In the genomic region with DNA sequence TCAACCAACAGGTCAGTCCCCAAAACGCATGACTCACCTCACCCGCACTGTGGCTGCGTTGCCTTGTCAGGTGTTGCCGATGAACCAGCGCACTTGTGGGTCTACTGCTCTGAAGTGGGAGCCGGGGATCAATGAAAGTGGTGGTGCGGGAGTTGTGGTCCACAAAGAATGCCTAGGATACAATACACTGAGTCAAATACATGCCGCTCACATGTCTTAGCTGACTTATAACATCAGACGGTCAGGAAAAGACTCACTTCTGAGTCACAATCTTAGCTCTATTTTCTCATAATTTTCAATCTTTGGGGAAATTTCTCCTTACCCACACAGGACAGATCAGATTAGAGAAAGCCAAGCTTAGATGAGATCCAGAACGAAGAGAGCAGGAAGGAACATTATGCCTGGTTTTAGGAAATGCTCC, we compare ENCODE assay signal across 9 cellular contexts.
DNase-seq lines count a peak whose midpoint lies in the region; ATAC-seq and TF ChIP-seq lines count a peak whose summit lies in the region.
"Had no signal": no experiment of that assay in that cellular context is flagged by ENCODE, and none has a peak within 500 bp of the region (broad histone marks: within the 10 kb centered on the region; RNA-seq: fewer than 3 reads in every experiment).

No MANE protein-coding gene starts in this region.

- no peak for ATAC-seq in natural killer cell treated with Interleukin-12 subunit alpha and Interleukin-12 subunit beta and Interleukin-15 and Interleukin-18, amount 100 ng/mL, for 72 hours
- ATAC-seq in GM21423 (IDR thresholded peaks at IDR 0.05; ENCODE audit: unreplicated experiment) (no peak), gastroesophageal sphincter (no peak)
- ATAC-seq: naive thymus-derived CD4-positive, alpha-beta T cell had no signal

- H4K20me1 ChIP-seq in smooth muscle cell (ENCODE audit: low read depth) = no peaks in the 10 kb centered on the region

- no peaks in the 10 kb centered on the region for H3K79me2 ChIP-seq in smooth muscle cell (ENCODE audit: low read depth)

- DNase-seq in Daoy (ENCODE audit: low read depth) = peak; percentile 69
- DNase-seq in T1000 (lab: John Stamatoyannopoulos, UW) = peak; percentile 21
- DNase-seq in brain microvascular endothelial cell = peak; percentile 90
- DNase-seq in smooth muscle cell (lab: John Stamatoyannopoulos, UW; ENCODE audit: unreplicated experiment) = no peak
- no peak for DNase-seq in natural killer cell treated with Interleukin-12 subunit alpha and Interleukin-12 subunit beta and Interleukin-15 and Interleukin-18, amount 100 ng/mL, for 72 hours (ENCODE audit: low spot score)
- DNase-seq in esophagus squamous epithelium (lab: John Stamatoyannopoulos, UW) = no peak
- DNase-seq: naive thymus-derived CD4-positive, alpha-beta T cell had no signal

- H3K27me3 ChIP-seq in brain microvascular endothelial cell (replicated peaks) = no peaks in the 10 kb centered on the region
- H3K27me3 ChIP-seq in smooth muscle cell (ENCODE audit: low read depth) = no peaks in the 10 kb centered on the region
- no peaks in the 10 kb centered on the region for H3K27me3 ChIP-seq in esophagus squamous epithelium
- no peaks in the 10 kb centered on the region for H3K27me3 ChIP-seq in gastroesophageal sphincter

- H3K4me1 ChIP-seq in smooth muscle cell (ENCODE audit: low read depth) = peaks cover 17% of the 10 kb centered on the region
- H3K4me1 ChIP-seq in esophagus squamous epithelium = peaks cover 8 to 35% (median 20%) of the 10 kb centered on the region in 3 donors
- no peaks in the 10 kb centered on the region for H3K4me1 ChIP-seq in gastroesophageal sphincter

- H3F3A ChIP-seq in smooth muscle cell (ENCODE audit: low read depth) = no peaks in the 10 kb centered on the region

- no peak overlapping the region for H2AFZ ChIP-seq in smooth muscle cell (ENCODE audit: low read depth)

- H3K9me3 Mint-ChIP-seq in natural killer cell treated with Interleukin-12 subunit alpha and Interleukin-12 subunit beta and Interleukin-15 and Interleukin-18, amount 100 ng/mL, for 72 hours = no peaks in the 10 kb centered on the region

- peak overlapping the region in 1 of 2 donors; percentile 89 for H3K27ac Mint-ChIP-seq in natural killer cell treated with Interleukin-12 subunit alpha and Interleukin-12 subunit beta and Interleukin-15 and Interleukin-18, amount 100 ng/mL, for 72 hours

- no peak for TF ChIP-seq EP300 in gastroesophageal sphincter (IDR thresholded peaks at IDR 0.05)

- no peaks in the 10 kb centered on the region for H3K27me3 Mint-ChIP-seq in natural killer cell treated with Interleukin-12 subunit alpha and Interleukin-12 subunit beta and Interleukin-15 and Interleukin-18, amount 100 ng/mL, for 72 hours
- H3K27me3 Mint-ChIP-seq: naive thymus-derived CD4-positive, alpha-beta T cell had no signal

- H3K27ac ChIP-seq in brain microvascular endothelial cell (peak overlapping the region; percentile 87), smooth muscle cell (ENCODE audit: low read depth) (peak overlapping the region; percentile 81), esophagus squamous epithelium (no peak overlapping the region), gastroesophageal sphincter (no peak overlapping the region)

- intact Hi-C loops in esophagus squamous epithelium (cut with DNase I) = loop anchor here (10.0 kb wide), 1 partner anchor 204 kb away; no protein-coding TSS in a partner anchor

- H3K4me3 ChIP-seq in brain microvascular endothelial cell (ENCODE audit: low read depth, low read length) (peak overlapping the region; percentile 49), smooth muscle cell (no peak overlapping the region), esophagus squamous epithelium (no peak overlapping the region), gastroesophageal sphincter (no peak overlapping the region)

- H3K4me2 ChIP-seq in smooth muscle cell = no peak overlapping the region

- peaks cover 25 to 36% of the 10 kb centered on the region in 2 donors for H3K4me1 Mint-ChIP-seq in natural killer cell treated with Interleukin-12 subunit alpha and Interleukin-12 subunit beta and Interleukin-15 and Interleukin-18, amount 100 ng/mL, for 72 hours (ENCODE audit: low read depth in 2 of 2)

- TF ChIP-seq CTCF in brain microvascular endothelial cell (IDR thresholded peaks at IDR 0.05; ENCODE audit: low read depth, low read length, missing control alignments) (no peak), smooth muscle cell (IDR thresholded peaks at IDR 0.05; ENCODE audit: borderline replicate concordance, insufficient read depth, poor library complexity, severe bottlenecking) (no peak), esophagus squamous epithelium (IDR thresholded peaks at IDR 0.05) (no peak), gastroesophageal sphincter (IDR thresholded peaks at IDR 0.05) (no peak)

- no peaks in the 10 kb centered on the region for H3K36me3 ChIP-seq in brain microvascular endothelial cell (replicated peaks)
- H3K36me3 ChIP-seq in smooth muscle cell (ENCODE audit: low read depth) = no peaks in the 10 kb centered on the region
- H3K36me3 ChIP-seq in esophagus squamous epithelium = no peaks in the 10 kb centered on the region
- H3K36me3 ChIP-seq in gastroesophageal sphincter = no peaks in the 10 kb centered on the region

- H3K4me3 Mint-ChIP-seq in natural killer cell treated with Interleukin-12 subunit alpha and Interleukin-12 subunit beta and Interleukin-15 and Interleukin-18, amount 100 ng/mL, for 72 hours = no peak overlapping the region
- H3K4me3 Mint-ChIP-seq: naive thymus-derived CD4-positive, alpha-beta T cell had no signal

- H3K9me3 ChIP-seq in smooth muscle cell (replicated peaks; ENCODE audit: low read depth) (no peaks in the 10 kb centered on the region), esophagus squamous epithelium (no peaks in the 10 kb centered on the region), gastroesophageal sphincter (no peaks in the 10 kb centered on the region)

- H3K36me3 Mint-ChIP-seq in natural killer cell treated with Interleukin-12 subunit alpha and Interleukin-12 subunit beta and Interleukin-15 and Interleukin-18, amount 100 ng/mL, for 72 hours = no peaks in the 10 kb centered on the region

- in situ Hi-C loops in brain microvascular endothelial cell (cut with HindIII; ENCODE audit: low pct_ligation_motif_present, low sequenced_read_pairs) = loop anchor here (25.0 kb wide), 1 partner anchor 191 kb away; no protein-coding TSS in a partner anchor

- TF ChIP-seq POLR2A in esophagus squamous epithelium (IDR thresholded peaks at IDR 0.05) (no peak), gastroesophageal sphincter (IDR thresholded peaks at IDR 0.05) (no peak)

- WGBS in smooth muscle cell (ENCODE audit: low lambda C conversion rate) = 38% methylated on average over 10 of the region's 10 CpGs
- WGBS in esophagus squamous epithelium, 2 donors = 81 to 90% methylated on average over 10 of the region's 10 CpGs
- 84 to 86% methylated on average over 7 to 8 of the region's 10 CpGs for WGBS in gastroesophageal sphincter (ENCODE audit: low coverage in 1 of 2), 2 donors

- H3K9ac ChIP-seq in smooth muscle cell (ENCODE audit: low read depth) = no peak overlapping the region

Comparison
In these comparisons a context has a peak if more than half of its experiments do, and no peak if none do; other contexts are left out.
1. DNase-seq: peak in Daoy (single experiment), T1000 (single experiment) and brain microvascular endothelial cell (single experiment); none in smooth muscle cell (single experiment), natural killer cell treated with Interleukin-12 subunit alpha and Interleukin-12 subunit beta and Interleukin-15 and Interleukin-18, amount 100 ng/mL, for 72 hours (single experiment) and esophagus squamous epithelium (single experiment).
2. H3K27ac ChIP-seq: peak in brain microvascular endothelial cell (single experiment) and smooth muscle cell (single experiment); none in esophagus squamous epithelium (0 of 4) and gastroesophageal sphincter (0 of 4).